ENCODE assay signal across 19 cellular contexts in the genomic region with DNA sequence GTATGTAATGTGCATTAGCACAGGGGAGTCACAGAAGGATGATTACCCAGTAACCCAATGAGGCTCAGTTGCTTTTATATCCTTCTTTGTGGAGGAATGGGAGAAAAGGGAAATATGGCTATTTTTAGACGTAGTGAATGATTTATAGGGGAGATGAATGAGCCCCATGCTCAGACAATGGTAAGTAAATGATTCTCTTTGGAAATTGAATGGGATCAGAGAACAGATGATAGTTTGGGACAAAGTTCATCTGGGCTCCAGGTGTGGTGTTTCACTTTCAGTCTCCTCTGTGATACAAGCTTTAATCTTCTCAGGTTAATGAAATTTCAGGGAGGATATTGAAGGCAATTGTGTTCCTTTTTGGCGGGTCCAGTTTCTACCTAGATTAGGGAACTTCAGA.
DNase-seq lines count a peak whose midpoint lies in the region; ATAC-seq and TF ChIP-seq lines count a peak whose summit lies in the region.
"Had no signal": no experiment of that assay in that cellular context is flagged by ENCODE, and none has a peak within 500 bp of the region (broad histone marks: within the 10 kb centered on the region; RNA-seq: fewer than 3 reads in every experiment).

No MANE protein-coding gene starts in this region.

- peaks cover 0 to 36% (median 5%) of the 10 kb centered on the region in 4 donors for H3K4me1 ChIP-seq in Peyer's patch
- peaks cover 0 to 36% (median 0%) of the 10 kb centered on the region in 12 donors for H3K4me1 ChIP-seq in heart left ventricle
- H3K4me1 ChIP-seq: foreskin keratinocyte, SJSA1 had no signal

- no peak overlapping the region for H3K4me3 Mint-ChIP-seq in activated CD8-positive, alpha-beta memory T cell treated with anti-CD3 and anti-CD28 coated beads, Interleukin-2, amount 10 ng/mL, durations not matched to agents 7 days and 5 days
- peak overlapping the region; percentile 51 to 71 for H3K4me3 Mint-ChIP-seq in effector memory CD8-positive, alpha-beta T cell
- peak overlapping the region; percentile 7 for H3K4me3 Mint-ChIP-seq in progenitor cell of endocrine pancreas (ENCODE audit: low read depth)
- H3K4me3 Mint-ChIP-seq: brain had no signal

- TF ChIP-seq POLR2A in Peyer's patch (IDR thresholded peaks at IDR 0.05), result no peak
- TF ChIP-seq POLR2A in heart left ventricle (IDR thresholded peaks at IDR 0.05), result no peak

- TF ChIP-seq CTCF in Peyer's patch (IDR thresholded peaks at IDR 0.05) (no peak), progenitor cell of endocrine pancreas (IDR thresholded peaks at IDR 0.05; ENCODE audit: unreplicated experiment) (no peak), heart left ventricle (IDR thresholded peaks at IDR 0.05) (no peak)

- H3K27me3 ChIP-seq in Peyer's patch (no peaks in the 10 kb centered on the region), heart left ventricle (peaks cover 0 to 6% (median 0%) of the 10 kb centered on the region in 9 donors)
- H3K27me3 ChIP-seq: foreskin keratinocyte, SJSA1 had no signal

- H3K27ac Mint-ChIP-seq in activated CD8-positive, alpha-beta memory T cell treated with anti-CD3 and anti-CD28 coated beads, Interleukin-2, amount 10 ng/mL, durations not matched to agents 7 days and 5 days, result peak overlapping the region; percentile 31
- peak overlapping the region; percentile 89 to 98 for H3K27ac Mint-ChIP-seq in effector memory CD8-positive, alpha-beta T cell
- peak overlapping the region; percentile 88 for H3K27ac Mint-ChIP-seq in progenitor cell of endocrine pancreas

- H3K4me3 ChIP-seq in Peyer's patch, result peak overlapping the region in 1 of 4 donors; percentile 19
- no peak overlapping the region for H3K4me3 ChIP-seq in heart left ventricle
- H3K4me3 ChIP-seq: SJSA1, skin epidermis had no signal

- CTCF ChIA-PET in activated CD8-positive, alpha-beta memory T cell treated with anti-CD3 and anti-CD28 coated beads, Interleukin-2, amount 10 ng/mL, durations not matched to agents 7 days and 5 days (lab: Charles Lee), result interaction anchor here (0.7 to 4.4 kb wide), 6 partner anchors 16 to 187 kb away, joined by 3 to 37 read pairs (median 14); a partner anchor contains a TSS

- 54 to 70% (median 65%) methylated on average over 2 of the region's 2 CpGs for WGBS in heart left ventricle, 4 donors

- H3K9me3 ChIP-seq in Peyer's patch (no peaks in the 10 kb centered on the region), heart left ventricle (no peaks in the 10 kb centered on the region)
- H3K9me3 ChIP-seq: SJSA1 had no signal

- no peaks in the 10 kb centered on the region for H3K9me3 Mint-ChIP-seq in activated CD8-positive, alpha-beta memory T cell treated with anti-CD3 and anti-CD28 coated beads, Interleukin-2, amount 10 ng/mL, durations not matched to agents 7 days and 5 days (ENCODE audit: low read depth)
- peaks cover 0 to 1% of the 10 kb centered on the region in 2 donors for H3K9me3 Mint-ChIP-seq in effector memory CD8-positive, alpha-beta T cell
- H3K9me3 Mint-ChIP-seq in progenitor cell of endocrine pancreas (ENCODE audit: low read depth), result no peaks in the 10 kb centered on the region

- peaks cover 34% of the 10 kb centered on the region for H3K4me1 Mint-ChIP-seq in activated CD8-positive, alpha-beta memory T cell treated with anti-CD3 and anti-CD28 coated beads, Interleukin-2, amount 10 ng/mL, durations not matched to agents 7 days and 5 days
- peaks cover 27 to 31% of the 10 kb centered on the region in 2 donors for H3K4me1 Mint-ChIP-seq in effector memory CD8-positive, alpha-beta T cell (ENCODE audit: low read depth in 2 of 2)
- H3K4me1 Mint-ChIP-seq in progenitor cell of endocrine pancreas (ENCODE audit: low read depth), result peaks cover 11% of the 10 kb centered on the region
- H3K4me1 Mint-ChIP-seq: brain had no signal

- DNase-seq in activated CD8-positive, alpha-beta memory T cell treated with anti-CD3 and anti-CD28 coated beads, Interleukin-2, amount 10 ng/mL, durations not matched to agents 7 days and 5 days, result no peak
- DNase-seq in activated CD8-positive, alpha-beta memory T cell treated with anti-CD3 and anti-CD28 coated beads, Interleukin-2, amount 50 U/mL, for 4 hours, result no peak
- DNase-seq in Peyer's patch (no peak), progenitor cell of endocrine pancreas (ENCODE audit: low spot score, unreplicated experiment) (no peak), heart left ventricle (no peak), middle frontal gyrus (ENCODE audit: extremely low spot score, low spot score) (no peak)
- no peak for DNase-seq in effector memory CD8-positive, alpha-beta T cell
- DNase-seq: ACHN; effector CD8-positive, alpha-beta T cell; foreskin keratinocyte; KG1; mesenchymal stem cell; NCI-H1436 treated with DMSO at 0.1 percent for 48 hours; NCI-H446 treated with DMSO at 0.1 percent for 48 hours; WERI-Rb-1 had no signal

- H3K27ac ChIP-seq in Peyer's patch, result peak overlapping the region; percentile 18 to 81 (median 52)
- H3K27ac ChIP-seq in heart left ventricle, result peak overlapping the region in 1 of 12 donors; percentile 87
- H3K27ac ChIP-seq: foreskin keratinocyte, SJSA1, WERI-Rb-1 had no signal

- intact Hi-C loops in heart left ventricle (cut with DNase I), result no loop called here

- peaks cover 8% of the 10 kb centered on the region for H3K27me3 Mint-ChIP-seq in activated CD8-positive, alpha-beta memory T cell treated with anti-CD3 and anti-CD28 coated beads, Interleukin-2, amount 10 ng/mL, durations not matched to agents 7 days and 5 days
- no peaks in the 10 kb centered on the region for H3K27me3 Mint-ChIP-seq in effector memory CD8-positive, alpha-beta T cell
- no peaks in the 10 kb centered on the region for H3K27me3 Mint-ChIP-seq in progenitor cell of endocrine pancreas

- ATAC-seq in activated CD8-positive, alpha-beta memory T cell treated with anti-CD3 and anti-CD28 coated beads, Interleukin-2, amount 10 ng/mL, durations not matched to agents 7 days and 5 days, result no peak
- no peak for ATAC-seq in effector memory CD8-positive, alpha-beta T cell (replicated peaks)
- no peak for ATAC-seq in heart left ventricle
- ATAC-seq in GM21737 (IDR thresholded peaks at IDR 0.05; ENCODE audit: unreplicated experiment), result no peak
- ATAC-seq: foreskin keratinocyte had no signal

- H3K36me3 Mint-ChIP-seq in activated CD8-positive, alpha-beta memory T cell treated with anti-CD3 and anti-CD28 coated beads, Interleukin-2, amount 10 ng/mL, durations not matched to agents 7 days and 5 days, result peaks cover 8% of the 10 kb centered on the region
- H3K36me3 Mint-ChIP-seq in effector memory CD8-positive, alpha-beta T cell (ENCODE audit: insufficient read depth), result peaks cover 8% of the 10 kb centered on the region
- H3K36me3 Mint-ChIP-seq in progenitor cell of endocrine pancreas (ENCODE audit: insufficient read depth), result no peaks in the 10 kb centered on the region
- H3K36me3 Mint-ChIP-seq: brain had no signal

- H3K36me3 ChIP-seq in Peyer's patch (no peaks in the 10 kb centered on the region), heart left ventricle (no peaks in the 10 kb centered on the region)
- H3K36me3 ChIP-seq: SJSA1, WERI-Rb-1 had no signal

Comparison
In these comparisons a context has a peak if more than half of its experiments do, and no peak if none do; other contexts are left out.
1. H3K27ac Mint-ChIP-seq: peak in every context shown above with its lines; median percentile 94 in effector memory CD8-positive, alpha-beta T cell; 88 in progenitor cell of endocrine pancreas; 31 in activated CD8-positive, alpha-beta memory T cell treated with anti-CD3 and anti-CD28 coated beads, Interleukin-2, amount 10 ng/mL, durations not matched to agents 7 days and 5 days.